In the genomic region with DNA sequence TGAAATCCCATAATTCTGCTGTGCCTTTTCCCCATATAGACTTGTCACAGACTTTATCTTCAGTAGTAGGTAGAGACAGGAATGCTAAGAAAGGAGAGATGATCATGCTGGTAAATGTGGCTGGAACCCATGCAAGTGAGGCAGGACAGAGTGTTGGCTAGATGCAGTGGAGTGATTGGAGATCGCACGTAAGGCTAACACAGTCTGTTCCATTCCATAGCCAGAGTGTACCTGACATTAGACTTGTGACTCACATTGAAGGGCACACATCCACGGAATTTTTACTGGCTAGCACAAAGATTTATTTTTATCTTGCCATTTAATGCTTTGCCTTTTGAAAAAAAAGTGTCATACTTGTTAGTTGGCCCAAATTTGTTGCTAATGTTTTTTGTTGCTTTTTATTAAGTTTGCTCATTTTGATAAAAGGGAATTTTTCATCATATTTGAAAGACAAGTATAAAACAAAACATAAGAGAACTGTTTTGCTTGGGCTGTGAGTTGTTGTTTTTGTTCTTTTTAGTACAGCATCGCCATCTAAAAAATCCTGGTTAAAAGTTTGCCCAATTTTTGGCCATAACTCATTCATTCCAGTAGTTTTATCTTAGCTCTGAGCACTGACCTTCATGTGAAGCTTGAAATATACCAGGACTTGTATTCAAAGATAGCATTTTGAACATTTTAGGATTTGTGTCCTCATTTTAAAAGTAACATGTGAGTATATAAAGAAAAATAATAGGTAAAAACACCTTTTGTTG, we compare ENCODE assay signal across 17 cellular contexts.
DNase-seq lines count a peak whose midpoint lies in the region; ATAC-seq and TF ChIP-seq lines count a peak whose summit lies in the region.
"Had no signal": no experiment of that assay in that cellular context is flagged by ENCODE, and none has a peak within 500 bp of the region (broad histone marks: within the 10 kb centered on the region; RNA-seq: fewer than 3 reads in every experiment).

No MANE protein-coding gene starts in this region.

- H3K9me3 Mint-ChIP-seq in Calu3 (ENCODE audit: low read depth, unreplicated experiment) = peaks cover 3% of the 10 kb centered on the region
- H3K9me3 Mint-ChIP-seq: activated naive CD4-positive, alpha-beta T cell treated with anti-CD3 and anti-CD28 coated beads, Interleukin-2, amount 50 U/mL, for 24 hours; central memory CD8-positive, alpha-beta T cell had no signal

- no peak overlapping the region for H3K4me3 Mint-ChIP-seq in Calu3 (ENCODE audit: low read depth, unreplicated experiment)
- H3K4me3 Mint-ChIP-seq: activated naive CD4-positive, alpha-beta T cell treated with anti-CD3 and anti-CD28 coated beads, Interleukin-2, amount 50 U/mL, for 24 hours; CD14-positive monocyte; central memory CD8-positive, alpha-beta T cell had no signal

- CTCF ChIA-PET in Calu3 (lab: Charles Lee) = no interaction called here

- H4K20me1 ChIP-seq in osteoblast (ENCODE audit: insufficient read depth, low read length) = no peaks in the 10 kb centered on the region

- no peak for TF ChIP-seq CTCF in right atrium auricular region (IDR thresholded peaks at IDR 0.05)
- TF ChIP-seq CTCF in fibroblast of mammary gland (conservative IDR thresholded peaks at IDR 0.05; ENCODE audit: control insufficient read depth, insufficient read depth, low read depth, low read length) = no peak
- no peak for TF ChIP-seq CTCF in osteoblast (IDR thresholded peaks at IDR 0.05; ENCODE audit: extremely low read depth, low read depth, low read length)
- no peak for TF ChIP-seq CTCF in Calu3 (IDR thresholded peaks at IDR 0.05; ENCODE audit: unreplicated experiment)

- H3K4me3 ChIP-seq in right atrium auricular region = no peak overlapping the region
- no peak overlapping the region for H3K4me3 ChIP-seq in fibroblast of mammary gland (ENCODE audit: control insufficient read depth, low read depth, low read length)
- no peak overlapping the region for H3K4me3 ChIP-seq in osteoblast (ENCODE audit: insufficient read depth, low read length)

- no peaks in the 10 kb centered on the region for H3K27me3 Mint-ChIP-seq in Calu3 (ENCODE audit: unreplicated experiment)

- H3K79me2 ChIP-seq in osteoblast (ENCODE audit: insufficient read depth, low read length) = peaks cover 4% of the 10 kb centered on the region

- no peaks in the 10 kb centered on the region for H3K36me3 ChIP-seq in right atrium auricular region
- H3K36me3 ChIP-seq in osteoblast (ENCODE audit: insufficient read depth, low read length) = no peaks in the 10 kb centered on the region

- H3K4me1 ChIP-seq in right atrium auricular region (peaks cover 0 to 7% of the 10 kb centered on the region in 2 donors), osteoblast (ENCODE audit: insufficient read depth, low read length) (peaks cover 6% of the 10 kb centered on the region)

- BruUV-seq in Calu3 (replicated peaks; lab: Mats Ljungman, UMichigan) = no TSS peak

- no peak for DNase-seq in Right ventricle myocardium inferior (ENCODE audit: missing footprints)
- DNase-seq in right atrium auricular region (ENCODE audit: low spot score) = no peak
- DNase-seq in fibroblast of mammary gland (ENCODE audit: low read depth) = peak; percentile 51
- no peak for DNase-seq in osteoblast (ENCODE audit: insufficient read length, low spot score, missing footprints)
- no peak for DNase-seq in NCI-H226
- no peak for DNase-seq in Calu3
- DNase-seq: activated T-cell treated with anti-CD3 and anti-CD28 coated beads, Interleukin-2, amount 50 U/mL, for 1 hour; mammary epithelial cell; NCI-H2029 treated with DMSO at 0.1 percent for 48 hours; NCI-H526 treated with DMSO at 0.1 percent for 48 hours; retina had no signal

- peaks cover 8% of the 10 kb centered on the region for H3K4me1 Mint-ChIP-seq in Calu3 (ENCODE audit: low read depth, unreplicated experiment)
- H3K4me1 Mint-ChIP-seq: activated naive CD4-positive, alpha-beta T cell treated with anti-CD3 and anti-CD28 coated beads, Interleukin-2, amount 50 U/mL, for 24 hours; central memory CD8-positive, alpha-beta T cell had no signal

- H3K27me3 ChIP-seq in right atrium auricular region = no peaks in the 10 kb centered on the region
- no peaks in the 10 kb centered on the region for H3K27me3 ChIP-seq in osteoblast (ENCODE audit: insufficient read depth, low read length)

- intact Hi-C loops in Right ventricle myocardium inferior (cut with DNase I) (no loop called here), Calu3 (cut with micrococcal nuclease; ENCODE audit: unreplicated experiment) (no loop called here)

- ATAC-seq in Right ventricle myocardium inferior = peak; percentile 94
- ATAC-seq in HG03159 (IDR thresholded peaks at IDR 0.05; ENCODE audit: unreplicated experiment) = no peak
- ATAC-seq in GM21526 (IDR thresholded peaks at IDR 0.05; ENCODE audit: low FRiP score, unreplicated experiment) = no peak

- H3K36me3 Mint-ChIP-seq in Calu3 (ENCODE audit: insufficient read depth, unreplicated experiment) = no peaks in the 10 kb centered on the region
- H3K36me3 Mint-ChIP-seq: activated naive CD4-positive, alpha-beta T cell treated with anti-CD3 and anti-CD28 coated beads, Interleukin-2, amount 50 U/mL, for 24 hours had no signal

- H3K9me3 ChIP-seq in right atrium auricular region (no peaks in the 10 kb centered on the region), osteoblast (ENCODE audit: low read depth, low read length) (no peaks in the 10 kb centered on the region)

- H3K4me2 ChIP-seq in osteoblast (ENCODE audit: insufficient read depth, low read length) = peak overlapping the region; percentile 39

- peak overlapping the region in 1 of 2 donors; percentile 71 for H3K27ac ChIP-seq in right atrium auricular region
- H3K27ac ChIP-seq in osteoblast (ENCODE audit: low read depth, low read length) = no peak overlapping the region
- H3K27ac ChIP-seq: 22Rv1 had no signal

- no peak overlapping the region for H2AFZ ChIP-seq in osteoblast (ENCODE audit: low read length)

- H3K27ac Mint-ChIP-seq in Calu3 (ENCODE audit: unreplicated experiment) = no peak overlapping the region
- H3K27ac Mint-ChIP-seq: activated naive CD4-positive, alpha-beta T cell treated with anti-CD3 and anti-CD28 coated beads, Interleukin-2, amount 50 U/mL, for 24 hours; CD14-positive monocyte had no signal
